In the genomic region with DNA sequence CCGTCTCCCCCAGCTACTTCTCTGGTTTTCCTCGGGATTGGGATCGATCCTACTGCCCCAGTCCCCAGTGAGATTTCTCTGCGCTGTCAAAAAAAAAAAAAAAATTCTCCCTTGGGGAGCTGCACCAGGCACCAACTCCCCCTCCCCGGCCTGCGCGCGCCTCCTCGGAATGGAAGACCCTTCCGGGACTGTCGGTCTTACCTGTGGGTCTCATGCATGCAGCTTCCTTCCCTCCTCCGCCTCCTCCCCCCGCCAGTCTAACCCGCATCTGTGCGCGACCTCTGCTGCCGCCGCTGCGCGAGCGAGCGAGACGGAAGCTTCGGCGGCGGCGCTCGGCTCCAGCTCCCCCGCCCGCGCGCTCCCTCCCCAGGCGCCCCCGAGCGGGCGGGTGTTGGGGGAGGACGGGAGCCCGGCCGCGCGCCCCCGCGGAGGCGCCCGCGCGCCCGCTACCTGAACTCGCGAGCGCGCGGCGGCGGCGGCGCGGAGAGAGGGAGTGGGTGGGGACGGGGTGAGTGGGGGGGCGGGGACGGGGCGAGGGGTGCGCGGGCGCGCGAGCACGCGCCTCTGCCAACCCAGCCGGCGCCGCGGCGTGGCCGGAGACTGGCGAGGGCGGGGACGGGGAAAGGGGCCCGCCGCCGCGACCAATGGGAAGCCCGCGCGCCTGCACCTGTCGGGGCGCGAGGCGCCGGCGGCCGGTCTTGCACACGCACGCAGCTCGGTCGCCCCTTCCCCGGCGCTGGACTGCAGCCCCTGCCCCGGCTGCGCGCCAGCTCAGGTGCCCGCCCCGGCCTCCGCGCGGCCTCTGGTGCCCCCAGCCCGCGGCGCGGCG, we compare ENCODE assay signal across 8 cellular contexts. TPM values are rescaled to one million over a fixed set of nuclear protein-coding genes. Genes with fewer than 3 reads are reported as not detected.
A peak's percentile ranks its signal among the peaks of the same experiment; 100 is the strongest.
DNase-seq lines count a peak whose midpoint lies in the region; ATAC-seq, FAIRE-seq and TF ChIP-seq lines count a peak whose summit lies in the region.

A gene with protein sequence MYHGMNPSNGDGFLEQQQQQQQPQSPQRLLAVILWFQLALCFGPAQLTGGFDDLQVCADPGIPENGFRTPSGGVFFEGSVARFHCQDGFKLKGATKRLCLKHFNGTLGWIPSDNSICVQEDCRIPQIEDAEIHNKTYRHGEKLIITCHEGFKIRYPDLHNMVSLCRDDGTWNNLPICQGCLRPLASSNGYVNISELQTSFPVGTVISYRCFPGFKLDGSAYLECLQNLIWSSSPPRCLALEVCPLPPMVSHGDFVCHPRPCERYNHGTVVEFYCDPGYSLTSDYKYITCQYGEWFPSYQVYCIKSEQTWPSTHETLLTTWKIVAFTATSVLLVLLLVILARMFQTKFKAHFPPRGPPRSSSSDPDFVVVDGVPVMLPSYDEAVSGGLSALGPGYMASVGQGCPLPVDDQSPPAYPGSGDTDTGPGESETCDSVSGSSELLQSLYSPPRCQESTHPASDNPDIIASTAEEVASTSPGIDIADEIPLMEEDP (minus strand): TSS at position 321 of the 829 bp plus-strand sequence. CDS start 751 bp downstream, outside the sequence.

- peak within 1 kb of the TSS; percentile 76 for H3K4me3 ChIP-seq in right cardiac atrium (ENCODE audit: low read length)
- peak within 1 kb of the TSS; percentile 80 for H3K4me3 ChIP-seq in urinary bladder (ENCODE audit: low read depth, low read length)

- peak; percentile 35 for DNase-seq in GM12891 (ENCODE audit: insufficient read length, low spot score)
- DNase-seq in HuH-7 (ENCODE audit: low spot score): peak; percentile 51
- peak; percentile 31 for DNase-seq in RWPE1 (ENCODE audit: low spot score)
- peak; percentile 42 to 85 (median 80) for DNase-seq in right cardiac atrium
- no peak for DNase-seq in renal cortical epithelial cell (ENCODE audit: low read depth)

- H3K36me3 Mint-ChIP-seq in activated naive CD4-positive, alpha-beta T cell treated with anti-CD3 and anti-CD28 coated beads, Interleukin-2, amount 50 U/mL, for 24 hours: no peaks in the 10 kb centered on the region

- no peaks in the 10 kb centered on the region for H3K9me3 Mint-ChIP-seq in activated naive CD4-positive, alpha-beta T cell treated with anti-CD3 and anti-CD28 coated beads, Interleukin-2, amount 50 U/mL, for 24 hours

- no peak for TF ChIP-seq POLR2A in GM12891 (IDR thresholded peaks at IDR 0.05; ENCODE audit: low read depth, low read length)

- H3K27ac ChIP-seq in RWPE1 (no peak within 1 kb of the TSS), right cardiac atrium (ENCODE audit: low read length) (peak within 1 kb of the TSS; percentile 54), urinary bladder (ENCODE audit: low read depth) (no peak within 1 kb of the TSS)

- CTCF ChIA-PET in RWPE1 (lab: Yijun Ruan, JAX): interaction anchor here (0.7 to 2.5 kb wide), 4 partner anchors 10 to 230 kb away, joined by 3 to 14 read pairs (median 4); a partner anchor contains a TSS

- H3K9me3 ChIP-seq in right cardiac atrium (ENCODE audit: control insufficient read depth, low read length): no peaks in the 10 kb centered on the region

- H3K27me3 ChIP-seq in right cardiac atrium (ENCODE audit: control insufficient read depth, insufficient read depth): no peaks in the 10 kb centered on the region

- peak; percentile 84 to 86 for ATAC-seq in right cardiac atrium
- no peak for ATAC-seq in GM21619 (IDR thresholded peaks at IDR 0.05; ENCODE audit: unreplicated experiment)

- H3K4me1 ChIP-seq in right cardiac atrium (ENCODE audit: control insufficient read depth, insufficient read depth, low read length): no peaks in the 10 kb centered on the region
- H3K4me1 ChIP-seq in urinary bladder (ENCODE audit: insufficient read depth): no peaks in the 10 kb centered on the region

- POLR2A ChIA-PET in RWPE1 (lab: Yijun Ruan, JAX; ENCODE audit: low non-redundant PET): no interaction called here

- TF ChIP-seq CTCF in RWPE1 (conservative IDR thresholded peaks at IDR 0.05; ENCODE audit: low read depth): no peak

- FAIRE-seq in GM12891 (lab: Jason Lieb, UNC): no peak

- intact Hi-C loops in right cardiac atrium (cut with DNase I): loop anchor here in 1 of 4 donors (10.0 kb wide), 1 partner anchor 219 kb away; a partner anchor contains a TSS

- H3K27me3 Mint-ChIP-seq in activated naive CD4-positive, alpha-beta T cell treated with anti-CD3 and anti-CD28 coated beads, Interleukin-2, amount 50 U/mL, for 24 hours: no peaks in the 10 kb centered on the region

- peak within 1 kb of the TSS; percentile 91 for H3K4me3 Mint-ChIP-seq in activated naive CD4-positive, alpha-beta T cell treated with anti-CD3 and anti-CD28 coated beads, Interleukin-2, amount 50 U/mL, for 24 hours

- under 1% methylated on average over 111 of the region's 111 CpGs for WGBS in right cardiac atrium
- under 1% methylated on average over 111 of the region's 111 CpGs for WGBS in urinary bladder

- no peaks in the 10 kb centered on the region for H3K36me3 ChIP-seq in urinary bladder (ENCODE audit: insufficient read depth)

- H3K4me1 Mint-ChIP-seq in activated naive CD4-positive, alpha-beta T cell treated with anti-CD3 and anti-CD28 coated beads, Interleukin-2, amount 50 U/mL, for 24 hours: peaks cover 19% of the 10 kb centered on the region

- peak within 1 kb of the TSS; percentile 41 for H3K27ac Mint-ChIP-seq in activated naive CD4-positive, alpha-beta T cell treated with anti-CD3 and anti-CD28 coated beads, Interleukin-2, amount 50 U/mL, for 24 hours

TF ChIP-seq in GM12891, 5 proteins besides CTCF, POLR2A, EP300 and RAD21:
- no peak for TF ChIP-seq POLR2AphosphoS5 (IDR thresholded peaks at IDR 0.05; ENCODE audit: low read depth, low read length)
- no peak for TF ChIP-seq TAF1 (IDR thresholded peaks at IDR 0.05; ENCODE audit: low read depth, low read length)
- no peak for TF ChIP-seq SPI1 (IDR thresholded peaks at IDR 0.05; ENCODE audit: low read depth, low read length)
- no peak for TF ChIP-seq POU2F2 (IDR thresholded peaks at IDR 0.05; ENCODE audit: low read depth, low read length)
- TF ChIP-seq PAX5 (IDR thresholded peaks at IDR 0.05; ENCODE audit: insufficient read depth, low read length, severe bottlenecking): no peak

RNA-seq across cellular contexts. Expression of the gene that starts here (rescaled TPM):
- 0.05 TPM for polyA plus RNA-seq in GM12891 (2012; ENCODE audit: low read depth, missing spikeins)
- total RNA-seq in right cardiac atrium (10 to 100 TPM; 16.7 to 81.7 (median 37.0) TPM), renal cortical epithelial cell (3.5 and 33.0 TPM in 2 replicates), urinary bladder (6.3 TPM)
- polyA plus RNA-seq in right cardiac atrium (29.8 TPM), urinary bladder (2.0 TPM)

Comparison
In these comparisons a context has a peak if more than half of its experiments do, and no peak if none do; other contexts are left out.
1. RNA of the gene that starts here (polyA plus RNA-seq): 29.8 TPM in right cardiac atrium (single experiment); 2.0 TPM in urinary bladder (single experiment); every median in the first group is over 10 times any median in the second.